1 cellular context compared by ENCODE assay signal in genomic region chr7:36288501-36288900, GRCh38.
TF ChIP-seq lines count a peak whose summit lies in the region.

No MANE protein-coding gene starts in this region.

TF ChIP-seq in SK-N-SH treated with all-trans-retinoic acid at 6 μM for 48 hours, 23 proteins besides CTCF, POLR2A, EP300 and RAD21 (continued from another document):
- TF ChIP-seq PATZ1 (CRISPR knock-in tag; IDR thresholded peaks at IDR 0.05; ENCODE audit: borderline replicate concordance) (no peak), TSHZ2 (CRISPR knock-in tag; IDR thresholded peaks at IDR 0.05) (no peak), ARNTL (CRISPR knock-in tag; IDR thresholded peaks at IDR 0.05; ENCODE audit: borderline replicate concordance, low read depth) (no peak), TCF4 (CRISPR knock-in tag; IDR thresholded peaks at IDR 0.05; ENCODE audit: borderline replicate concordance) (no peak), OSR1 (CRISPR knock-in tag; IDR thresholded peaks at IDR 0.05) (no peak), ZC3H10 (CRISPR knock-in tag; IDR thresholded peaks at IDR 0.05) (no peak), ZFP30 (CRISPR knock-in tag; IDR thresholded peaks at IDR 0.05) (no peak), TOX (CRISPR knock-in tag; IDR thresholded peaks at IDR 0.05; ENCODE audit: borderline replicate concordance) (no peak)
